Comparison of ENCODE assay signal across 1 cellular context in the genomic region with DNA sequence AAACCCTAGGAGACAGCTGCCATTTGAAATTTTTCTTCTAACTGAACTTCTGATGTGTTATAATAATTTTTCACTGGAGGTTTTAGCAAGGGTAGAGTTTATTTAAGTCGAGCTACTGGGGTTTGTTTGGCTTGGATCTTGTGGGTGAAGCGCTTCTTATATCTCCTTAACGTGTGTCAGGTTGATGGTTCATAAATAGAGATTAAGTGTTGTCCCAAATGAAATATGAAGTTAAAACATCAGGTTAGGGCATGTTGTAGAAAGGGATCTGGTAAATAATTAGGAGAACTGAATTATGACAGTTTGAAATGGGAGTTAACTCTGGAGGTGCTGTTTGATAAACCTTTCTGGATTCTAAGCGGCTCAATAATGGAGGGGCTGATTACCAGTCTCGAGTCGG.
TF ChIP-seq lines count a peak whose summit lies in the region.

No MANE protein-coding gene starts in this region.

TF ChIP-seq in WTC11, 78 proteins besides CTCF, POLR2A, EP300 and RAD21 (continued from another document):
- no peak for TF ChIP-seq ZNF281 (CRISPR knock-in tag; IDR thresholded peaks at IDR 0.05)
- TF ChIP-seq TCF7 (CRISPR knock-in tag; IDR thresholded peaks at IDR 0.05; ENCODE audit: low read depth): no peak
